ENCODE assay signal across 22 cellular contexts in genomic region chr4:168837922-168838321, GRCh38.
DNase-seq lines count a peak whose midpoint lies in the region; ATAC-seq and TF ChIP-seq lines count a peak whose summit lies in the region.
"Had no signal": no experiment of that assay in that cellular context is flagged by ENCODE, and none has a peak within 500 bp of the region (broad histone marks: within the 10 kb centered on the region; RNA-seq: fewer than 3 reads in every experiment).

No MANE protein-coding gene starts in this region.

- 62 to 73% methylated on average over 4 of the region's 4 CpGs for WGBS in heart right ventricle, 2 donors
- WGBS in body of pancreas, 2 donors, result 74 to 88% methylated on average over 4 of the region's 4 CpGs

- H3K4me2 ChIP-seq in osteoblast (ENCODE audit: insufficient read depth, low read length), result no peak overlapping the region
- H3K4me2 ChIP-seq: GM23338 had no signal

- peak; percentile 52 for DNase-seq in amniotic epithelial cell (ENCODE audit: low read depth)
- DNase-seq in heart right ventricle, result no peak
- no peak for DNase-seq in osteoblast (ENCODE audit: insufficient read length, low spot score, missing footprints)
- no peak for DNase-seq in upper lobe of right lung
- DNase-seq in body of pancreas, result no peak
- no peak for DNase-seq in NOMO-1 treated with dmso at 0.1 percent for 144 hours (lab: John Stamatoyannopoulos, UW; ENCODE audit: unreplicated experiment)
- DNase-seq: activated CD4-positive, CD25-positive, alpha-beta regulatory T cell; activated CD8-positive, alpha-beta memory T cell treated with anti-CD3 and anti-CD28 coated beads for 24 hours; activated effector memory CD4-positive, alpha-beta T cell treated with Interleukin-2 at 50 U/mL for 16 hours; AML-193; Calu3; colonic mucosa; GDM1; hippocampal formation; Kasumi-1; NCI-H1694; NCI-H345; NK-92 treated with Interleukin-12 subunit alpha and Interleukin-12 subunit beta, amount 100 ng/mL, for 24 hours; SHP77; stimulated activated CD4-positive, alpha-beta T cell treated with anti-CD3 and anti-CD28 coated beads, Interleukin-15, amount 100 ng/mL, for 24 hours had no signal

- H3K4me3 ChIP-seq in heart right ventricle, result no peak overlapping the region
- no peak overlapping the region for H3K4me3 ChIP-seq in osteoblast (ENCODE audit: insufficient read depth, low read length)
- H3K4me3 ChIP-seq in upper lobe of right lung, result no peak overlapping the region
- H3K4me3 ChIP-seq in body of pancreas, result no peak overlapping the region
- H3K4me3 ChIP-seq: colonic mucosa, GM23338 had no signal

- H2AFZ ChIP-seq in osteoblast (ENCODE audit: low read length), result no peak overlapping the region
- H2AFZ ChIP-seq: GM23338 had no signal

- H3K79me2 ChIP-seq in osteoblast (ENCODE audit: insufficient read depth, low read length), result peaks cover 99% of the 10 kb centered on the region

- H3K9me3 ChIP-seq in heart right ventricle (no peaks in the 10 kb centered on the region), osteoblast (ENCODE audit: low read depth, low read length) (no peaks in the 10 kb centered on the region), upper lobe of right lung (no peaks in the 10 kb centered on the region), body of pancreas (no peaks in the 10 kb centered on the region)
- H3K9me3 ChIP-seq: colonic mucosa had no signal

- TF ChIP-seq POLR2A in body of pancreas (IDR thresholded peaks at IDR 0.05), result no peak

- no peak for TF ChIP-seq CTCF in heart right ventricle (IDR thresholded peaks at IDR 0.05)
- TF ChIP-seq CTCF in osteoblast (IDR thresholded peaks at IDR 0.05; ENCODE audit: extremely low read depth, low read depth, low read length), result no peak
- TF ChIP-seq CTCF in upper lobe of right lung (IDR thresholded peaks at IDR 0.05), result no peak
- TF ChIP-seq CTCF in body of pancreas (IDR thresholded peaks at IDR 0.05), result no peak

- no peaks in the 10 kb centered on the region for H3K36me3 ChIP-seq in heart right ventricle
- peaks cover 46% of the 10 kb centered on the region for H3K36me3 ChIP-seq in osteoblast (ENCODE audit: insufficient read depth, low read length)
- no peaks in the 10 kb centered on the region for H3K36me3 ChIP-seq in upper lobe of right lung
- no peaks in the 10 kb centered on the region for H3K36me3 ChIP-seq in body of pancreas (replicated peaks in 1 of 2; ENCODE audit: insufficient read depth in 1 of 2, low read depth in 2 of 2)
- H3K36me3 ChIP-seq: colonic mucosa had no signal

- peaks cover 0 to 25% (median 0%) of the 10 kb centered on the region in 7 donors for H3K27me3 ChIP-seq in heart right ventricle
- no peaks in the 10 kb centered on the region for H3K27me3 ChIP-seq in osteoblast (ENCODE audit: insufficient read depth, low read length)
- H3K27me3 ChIP-seq in upper lobe of right lung, result no peaks in the 10 kb centered on the region
- peaks cover 0 to 2% of the 10 kb centered on the region in 2 donors for H3K27me3 ChIP-seq in body of pancreas
- H3K27me3 ChIP-seq: colonic mucosa had no signal

- H3K4me1 ChIP-seq in heart right ventricle (peaks cover 20 to 99% (median 68%) of the 10 kb centered on the region in 9 donors), osteoblast (ENCODE audit: insufficient read depth, low read length) (peaks cover 36% of the 10 kb centered on the region), upper lobe of right lung (peaks cover 26% of the 10 kb centered on the region), body of pancreas (peaks cover 22% of the 10 kb centered on the region)
- H3K4me1 ChIP-seq: colonic mucosa had no signal

- peaks cover 83% of the 10 kb centered on the region for H4K20me1 ChIP-seq in osteoblast (ENCODE audit: insufficient read depth, low read length)

- intact Hi-C loops in heart right ventricle (cut with DNase I) (loop anchor here in 3 of 10 donors (2.0 to 10.0 kb wide), 4 partner anchors 77 to 127 kb away; no protein-coding TSS in a partner anchor), upper lobe of right lung (cut with DNase I) (loop anchor here (10.0 kb wide), 1 partner anchor 123 kb away; no protein-coding TSS in a partner anchor), body of pancreas (cut with DNase I) (no loop called here)

- H3K27ac ChIP-seq in heart right ventricle (peak overlapping the region; percentile 39 to 91 (median 67)), osteoblast (ENCODE audit: low read depth, low read length) (peak overlapping the region; percentile 29), upper lobe of right lung (peak overlapping the region; percentile 48), body of pancreas (no peak overlapping the region)
- H3K27ac ChIP-seq: colonic mucosa had no signal

- ATAC-seq in heart right ventricle (peak in 3 of 8 donors; percentile 32 to 67 (median 67)), upper lobe of right lung (peak; percentile 49), HG02973 (IDR thresholded peaks at IDR 0.05; ENCODE audit: unreplicated experiment) (no peak), body of pancreas (no peak)
- ATAC-seq: GM23338 had no signal

Comparison
In these comparisons a context has a peak if more than half of its experiments do, and no peak if none do; other contexts are left out.
1. H3K27ac ChIP-seq: peak in heart right ventricle (10 of 10), osteoblast (single experiment) and upper lobe of right lung (single experiment); none in body of pancreas (0 of 4).